In the genomic region with DNA sequence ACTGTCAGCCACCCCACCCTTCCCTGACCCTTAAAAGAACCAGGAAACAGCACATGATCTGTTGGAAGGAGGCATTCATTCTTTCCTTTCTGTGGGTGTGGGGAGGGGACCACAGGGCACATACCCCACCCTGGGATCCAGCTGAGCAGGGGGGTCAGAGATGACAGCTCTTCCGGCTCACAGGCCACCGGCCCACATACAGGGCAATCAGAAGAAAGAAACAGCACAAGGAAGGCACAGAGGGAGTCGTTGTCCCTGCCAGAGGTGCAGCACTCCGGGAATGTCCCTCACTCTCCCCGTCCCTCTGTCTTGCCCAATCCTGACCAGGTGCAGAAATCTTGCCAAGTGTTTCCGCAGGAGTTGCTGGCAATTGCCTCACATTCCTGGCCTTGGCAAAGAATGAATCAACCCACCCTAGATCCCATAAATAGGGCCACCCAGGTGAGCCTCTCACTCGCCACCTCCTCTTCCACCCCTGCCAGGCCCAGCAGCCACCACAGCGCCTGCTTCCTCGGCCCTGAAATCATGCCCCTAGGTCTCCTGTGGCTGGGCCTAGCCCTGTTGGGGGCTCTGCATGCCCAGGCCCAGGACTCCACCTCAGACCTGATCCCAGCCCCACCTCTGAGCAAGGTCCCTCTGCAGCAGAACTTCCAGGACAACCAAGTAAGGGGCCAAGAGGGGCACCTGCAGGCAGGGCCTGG, we compare ENCODE assay signal across 16 cellular contexts. TPM values are rescaled to one million over a fixed set of nuclear protein-coding genes. Genes with fewer than 3 reads are reported as not detected.
DNase-seq lines count a peak whose midpoint lies in the region; ATAC-seq and TF ChIP-seq lines count a peak whose summit lies in the region.
"Had no signal": no experiment of that assay in that cellular context is flagged by ENCODE, and none has a peak within 500 bp of the region (broad histone marks: within the 10 kb centered on the region; RNA-seq: fewer than 3 reads in every experiment).

A gene (plus strand): TSS at position 453 of the 701 bp plus-strand sequence. CDS start 73 bp downstream, at position 526.

- no peak within 1 kb of the TSS for H3K4me3 ChIP-seq in Peyer's patch
- no peak within 1 kb of the TSS for H3K4me3 ChIP-seq in fibroblast of the aortic adventitia (ENCODE audit: low read depth, low read length)
- peak within 1 kb of the TSS in 1 of 2 donors; percentile 25 for H3K4me3 ChIP-seq in neuronal stem cell (ENCODE audit: low read length in 2 of 2)

- TF ChIP-seq POLR2A in Peyer's patch (IDR thresholded peaks at IDR 0.05), result no peak

- peak within 1 kb of the TSS; percentile 73 for H3K14ac ChIP-seq in neuronal stem cell (ENCODE audit: low read length)

- H3K9ac ChIP-seq in neuronal stem cell (ENCODE audit: low read depth, low read length, poor library complexity), result no peak within 1 kb of the TSS

- H3K23ac ChIP-seq in neuronal stem cell (ENCODE audit: low read depth, low read length, poor library complexity), result peak within 1 kb of the TSS; percentile 82

- peaks cover 0 to 13% (median 2%) of the 10 kb centered on the region in 4 donors for H3K4me1 ChIP-seq in Peyer's patch
- peaks cover 2 to 12% of the 10 kb centered on the region in 2 donors for H3K4me1 ChIP-seq in neuronal stem cell (ENCODE audit: control insufficient read depth in 2 of 2, insufficient read depth in 1 of 2, low read depth in 1 of 2, low read length in 2 of 2)

- H3K4ac ChIP-seq in neuronal stem cell (ENCODE audit: low read length), result peak within 1 kb of the TSS; percentile 10

- H2BK12ac ChIP-seq in neuronal stem cell (ENCODE audit: low read length), result no peak within 1 kb of the TSS

- intact Hi-C loops in CD14-positive monocyte (cut with micrococcal nuclease), result no loop called here

- H4K8ac ChIP-seq in neuronal stem cell (ENCODE audit: low read depth, low read length), result peak within 1 kb of the TSS; percentile 72

- H2AFZ ChIP-seq in neuronal stem cell (ENCODE audit: low read length), result peak within 1 kb of the TSS; percentile 72

- H3K36me3 ChIP-seq in Peyer's patch, result no peaks in the 10 kb centered on the region
- no peaks in the 10 kb centered on the region for H3K36me3 ChIP-seq in neuronal stem cell (replicated peaks in 1 of 2; ENCODE audit: control insufficient read depth in 2 of 2, insufficient read depth in 2 of 2, low read length in 2 of 2)
- H3K36me3 ChIP-seq: heart left ventricle had no signal

- DNase-seq in CD14-positive monocyte (ENCODE audit: low spot score) (peak; percentile 22), Peyer's patch (peak in 2 of 3 donors; percentile 56 to 60), fibroblast of the aortic adventitia (ENCODE audit: low read depth) (peak; percentile 23), neuronal stem cell (ENCODE audit: low spot score) (no peak), NAMALWA (ENCODE audit: low spot score) (no peak), glutamatergic neuron (no peak)
- DNase-seq: activated gamma-delta T cell treated with Interleukin-2 at 50 U/mL for 16 hours; naive thymus-derived CD4-positive, alpha-beta T cell; NCI-H2227 treated with DMSO at 0.1 percent for 48 hours; SHP77; stimulated activated naive CD4-positive, alpha-beta T cell treated with Interleukin-2 at 50 U/mL for 16 hours had no signal

- peak within 1 kb of the TSS; percentile 78 for H2BK15ac ChIP-seq in neuronal stem cell (ENCODE audit: low read length)

- H3K79me1 ChIP-seq in neuronal stem cell (ENCODE audit: low read depth, low read length), result peaks cover 1% of the 10 kb centered on the region

- peak within 1 kb of the TSS; percentile 59 for H2BK5ac ChIP-seq in neuronal stem cell (ENCODE audit: low read length)

- H3K9me3 Mint-ChIP-seq in CD14-positive monocyte, result no peaks in the 10 kb centered on the region
- peaks cover 8% of the 10 kb centered on the region for H3K9me3 Mint-ChIP-seq in glutamatergic neuron (ENCODE audit: unreplicated experiment)

- H3K4me1 Mint-ChIP-seq in CD14-positive monocyte (peaks cover 2% of the 10 kb centered on the region), glutamatergic neuron (ENCODE audit: low read depth, unreplicated experiment) (peaks cover 3% of the 10 kb centered on the region)

- no CpG with 5 or more reads among the region's 9 CpGs for WGBS in neuronal stem cell (ENCODE audit: extremely low coverage in 2 of 2, insufficient read length in 2 of 2, insufficient replicate concordance in 1 of 2), 2 donors

- peaks cover 0 to 12% (median 3%) of the 10 kb centered on the region in 3 donors for H3K27me3 Mint-ChIP-seq in CD14-positive monocyte (ENCODE audit: low read depth in 3 of 3)
- peaks cover 6% of the 10 kb centered on the region for H3K27me3 Mint-ChIP-seq in glutamatergic neuron (ENCODE audit: unreplicated experiment)

- peak within 1 kb of the TSS; percentile 89 for H2AK5ac ChIP-seq in neuronal stem cell (ENCODE audit: low read depth, low read length)

- no peaks in the 10 kb centered on the region for H3K9me3 ChIP-seq in Peyer's patch
- no peaks in the 10 kb centered on the region for H3K9me3 ChIP-seq in neuronal stem cell (replicated peaks in 1 of 2; ENCODE audit: control insufficient read depth in 2 of 2, insufficient read depth in 1 of 2, low read depth in 1 of 2, low read length in 2 of 2)
- H3K9me3 ChIP-seq: heart left ventricle had no signal

- H2BK120ac ChIP-seq in neuronal stem cell (ENCODE audit: low read depth, low read length), result no peak within 1 kb of the TSS

- H3K4me3 Mint-ChIP-seq in CD14-positive monocyte, result no peak within 1 kb of the TSS
- no peak within 1 kb of the TSS for H3K4me3 Mint-ChIP-seq in glutamatergic neuron (ENCODE audit: unreplicated experiment)
- H3K4me3 Mint-ChIP-seq: naive thymus-derived CD4-positive, alpha-beta T cell had no signal

- no peak within 1 kb of the TSS for H3K27ac Mint-ChIP-seq in CD14-positive monocyte
- H3K27ac Mint-ChIP-seq in glutamatergic neuron (ENCODE audit: unreplicated experiment), result no peak within 1 kb of the TSS

- H3K27ac ChIP-seq in Peyer's patch, result peak within 1 kb of the TSS in 3 of 4 donors; percentile 39 to 72 (median 69)
- no peak within 1 kb of the TSS for H3K27ac ChIP-seq in neuronal stem cell (replicated peaks; ENCODE audit: low read length)

- no peak for ATAC-seq in HG03520 (IDR thresholded peaks at IDR 0.05; ENCODE audit: unreplicated experiment)
- ATAC-seq in GM19395 (IDR thresholded peaks at IDR 0.05; ENCODE audit: unreplicated experiment), result no peak
- ATAC-seq: activated CD4-positive, CD25-positive, alpha-beta regulatory T cell treated with anti-CD3 and anti-CD28 coated beads, Interleukin-2, amount 50 U/mL, for 24 hours; naive thymus-derived CD4-positive, alpha-beta T cell had no signal

- H3K4me2 ChIP-seq in neuronal stem cell (ENCODE audit: insufficient read depth, low read length, poor library complexity, severe bottlenecking), result no peak within 1 kb of the TSS

- no peak within 1 kb of the TSS for H4K91ac ChIP-seq in neuronal stem cell (ENCODE audit: low read depth, low read length, poor library complexity)

- no peak for TF ChIP-seq CTCF in CD14-positive monocyte (IDR thresholded peaks at IDR 0.05)
- no peak for TF ChIP-seq CTCF in Peyer's patch (IDR thresholded peaks at IDR 0.05)
- TF ChIP-seq CTCF in fibroblast of the aortic adventitia (IDR thresholded peaks at IDR 0.05; ENCODE audit: insufficient read depth, low read length), result no peak
- TF ChIP-seq CTCF in glutamatergic neuron (IDR thresholded peaks at IDR 0.05; ENCODE audit: partially characterized antibody, unreplicated experiment), result no peak

- peak within 1 kb of the TSS; percentile 66 for H3K18ac ChIP-seq in neuronal stem cell (ENCODE audit: low read length)

- H3K27me3 ChIP-seq in Peyer's patch (no peaks in the 10 kb centered on the region), neuronal stem cell (ENCODE audit: control insufficient read depth in 3 of 3, insufficient read depth in 3 of 3, low read depth in 1 of 3, low read length in 3 of 3) (no peaks in the 10 kb centered on the region)
- H3K27me3 ChIP-seq: heart left ventricle had no signal

- no peaks in the 10 kb centered on the region for H3K36me3 Mint-ChIP-seq in CD14-positive monocyte
- no peaks in the 10 kb centered on the region for H3K36me3 Mint-ChIP-seq in glutamatergic neuron (ENCODE audit: unreplicated experiment)
- H3K36me3 Mint-ChIP-seq: naive thymus-derived CD4-positive, alpha-beta T cell had no signal

RNA-seq across cellular contexts. Expression of the gene that starts here (rescaled TPM):
- polyA plus RNA-seq in CD14-positive monocyte, result under 1 TPM in 1 of 2 donors, not detected in 1; 0.83 TPM
- 100 to 1,000 TPM in 1 of 4 donors, 10 to 100 TPM in 2, 1 to 10 TPM in 1; 1.9 to 191 (median 37.1) TPM for total RNA-seq in Peyer's patch
- total RNA-seq in fibroblast of the aortic adventitia (ENCODE audit: low replicate concordance), result not detected in 2 replicates
- polyA plus RNA-seq in neuronal stem cell (2013, experiment 1 of 2), result 0.08 TPM
- polyA plus RNA-seq in neuronal stem cell (2013, experiment 2 of 2), result 0.10 TPM
- not detected for total RNA-seq in glutamatergic neuron (ENCODE audit: unreplicated experiment)
- total RNA-seq: Daoy; naive thymus-derived CD4-positive, alpha-beta T cell had no signal
- polyA plus RNA-seq: naive thymus-derived CD4-positive, alpha-beta T cell had no signal

Comparison
In these comparisons a context has a peak if more than half of its experiments do, and no peak if none do; other contexts are left out.
1. Peak in DNase-seq in CD14-positive monocyte; RNA of the gene not detected or under 1 TPM.
2. Peak in DNase-seq in fibroblast of the aortic adventitia; RNA of the gene not detected or under 1 TPM.
3. DNase-seq: peak in Peyer's patch (2 of 3); none in neuronal stem cell (single experiment), NAMALWA (single experiment) and glutamatergic neuron (single experiment).